Comparison of ENCODE assay signal across 8 cellular contexts in genomic region chr6:15893556-15894253, GRCh38.
DNase-seq lines count a peak whose midpoint lies in the region; ATAC-seq and TF ChIP-seq lines count a peak whose summit lies in the region.

No MANE protein-coding gene starts in this region.

- no peak overlapping the region for H3K4ac ChIP-seq in mesenchymal stem cell (ENCODE audit: low read depth in 1 of 2, low read length in 2 of 2)

- no peak overlapping the region for H2BK5ac ChIP-seq in mesenchymal stem cell (ENCODE audit: low read depth, low read length, poor library complexity, severe bottlenecking)

- no peaks in the 10 kb centered on the region for H3F3A ChIP-seq in Loucy (ENCODE audit: low read depth)

- H3K36me3 ChIP-seq in DND-41 (ENCODE audit: insufficient read depth, low read length) (no peaks in the 10 kb centered on the region), Loucy (ENCODE audit: insufficient read depth, low read length) (no peaks in the 10 kb centered on the region), mesenchymal stem cell (ENCODE audit: control insufficient read depth in 1 of 2, insufficient read depth in 2 of 2, low read depth in 1 of 2, low read length in 2 of 2) (no peaks in the 10 kb centered on the region)

- H3K9me3 ChIP-seq in DND-41 (ENCODE audit: insufficient read depth, low read length, severe bottlenecking) (no peaks in the 10 kb centered on the region), Loucy (ENCODE audit: insufficient read depth, low read depth, low read length) (peaks cover 11% of the 10 kb centered on the region), mesenchymal stem cell (ENCODE audit: control insufficient read depth, low read length) (no peaks in the 10 kb centered on the region)

- H2AFZ ChIP-seq in DND-41 (ENCODE audit: low read depth, low read length) = no peak overlapping the region
- H2AFZ ChIP-seq in Loucy (ENCODE audit: low read length) = no peak overlapping the region
- no peak overlapping the region for H2AFZ ChIP-seq in mesenchymal stem cell (ENCODE audit: low read depth, low read length)

- H3K14ac ChIP-seq in mesenchymal stem cell (ENCODE audit: low read length in 2 of 2) = no peak overlapping the region

- no peak overlapping the region for H3K27ac ChIP-seq in DND-41 (ENCODE audit: low read length)
- H3K27ac ChIP-seq in mesenchymal stem cell (ENCODE audit: low read length, poor library complexity, severe bottlenecking) = no peak overlapping the region

- H2BK12ac ChIP-seq in mesenchymal stem cell (ENCODE audit: low read length in 2 of 2) = no peak overlapping the region

- no peaks in the 10 kb centered on the region for H3K79me1 ChIP-seq in mesenchymal stem cell (replicated peaks; ENCODE audit: low read length, poor library complexity, severe bottlenecking)

- no peak overlapping the region for H2BK120ac ChIP-seq in mesenchymal stem cell (ENCODE audit: low read depth, low read length)

- H2BK15ac ChIP-seq in mesenchymal stem cell (ENCODE audit: low read depth, poor library complexity, severe bottlenecking) = no peak overlapping the region

- ATAC-seq in DND-41 (ENCODE audit: insufficient read depth, low read depth) (no peak), HG02610 (IDR thresholded peaks at IDR 0.05; ENCODE audit: unreplicated experiment) (no peak)

- no peak overlapping the region for H4K8ac ChIP-seq in mesenchymal stem cell (ENCODE audit: low read length)

- TF ChIP-seq CTCF in DND-41 (IDR thresholded peaks at IDR 0.05; ENCODE audit: borderline replicate concordance, extremely low read depth, low read length, poor library complexity, severe bottlenecking) (peak; percentile 55), Loucy (conservative IDR thresholded peaks at IDR 0.05; ENCODE audit: low read length) (peak; percentile 65), astrocyte of the spinal cord (IDR thresholded peaks at IDR 0.05; ENCODE audit: low read depth, low read length) (peak; percentile 42), GM20000 (IDR thresholded peaks at IDR 0.05; ENCODE audit: extremely low read depth, missing control alignments) (no peak)

- H3K79me2 ChIP-seq in DND-41 (ENCODE audit: insufficient read depth, low read length) (no peaks in the 10 kb centered on the region), Loucy (ENCODE audit: insufficient read depth, low read length) (no peaks in the 10 kb centered on the region)

- DNase-seq in DND-41 (no peak), astrocyte of the spinal cord (ENCODE audit: low read depth, low spot score) (peak; percentile 37), lung microvascular endothelial cell (ENCODE audit: low read depth in 2 of 2) (peak; percentile 40 to 67), COLO668 (lab: John Stamatoyannopoulos, UW; ENCODE audit: unreplicated experiment) (no peak), mesenchymal stem cell (no peak), GM20000 (ENCODE audit: low spot score) (no peak)

- H3K4me1 ChIP-seq in DND-41 (ENCODE audit: insufficient read depth, low read length) (no peaks in the 10 kb centered on the region), Loucy (ENCODE audit: insufficient read depth, low read length, poor library complexity, severe bottlenecking) (peaks cover 18% of the 10 kb centered on the region), mesenchymal stem cell (ENCODE audit: control insufficient read depth, insufficient read depth, low read depth, low read length) (no peaks in the 10 kb centered on the region)

- H3K4me2 ChIP-seq in DND-41 (ENCODE audit: insufficient read depth, low read length) (no peak overlapping the region), Loucy (ENCODE audit: low read depth, low read length, poor library complexity, severe bottlenecking) (no peak overlapping the region), mesenchymal stem cell (ENCODE audit: low read length, poor library complexity, severe bottlenecking) (no peak overlapping the region)

- H3K23ac ChIP-seq in mesenchymal stem cell (ENCODE audit: low read length in 2 of 2) = no peak overlapping the region

- 53% methylated on average over 4 of the region's 5 CpGs for WGBS in mesenchymal stem cell

- no peaks in the 10 kb centered on the region for H3K9me2 ChIP-seq in Loucy (replicated peaks; ENCODE audit: low read depth, low read length)

- no peaks in the 10 kb centered on the region for H4K20me1 ChIP-seq in DND-41 (ENCODE audit: insufficient read depth, low read length)
- H4K20me1 ChIP-seq in Loucy (ENCODE audit: insufficient read depth, low read length, poor library complexity, severe bottlenecking) = no peaks in the 10 kb centered on the region

- H2AK5ac ChIP-seq in mesenchymal stem cell (ENCODE audit: low read length, severe bottlenecking) = no peak overlapping the region

- in situ Hi-C loops in astrocyte of the spinal cord (cut with HindIII; ENCODE audit: low sequenced_read_pairs) = no loop called here

- H3K4me3 ChIP-seq in DND-41 (ENCODE audit: low read depth in 1 of 2, low read length in 2 of 2) (no peak overlapping the region), Loucy (ENCODE audit: low read length, poor library complexity, severe bottlenecking) (no peak overlapping the region), astrocyte of the spinal cord (ENCODE audit: low read depth, low read length) (no peak overlapping the region), mesenchymal stem cell (ENCODE audit: insufficient read depth in 1 of 2, low read depth in 1 of 2, low read length in 2 of 2) (no peak overlapping the region)

- H4K91ac ChIP-seq in mesenchymal stem cell (ENCODE audit: low read length) = no peak overlapping the region

- no peaks in the 10 kb centered on the region for H3K27me3 ChIP-seq in DND-41 (ENCODE audit: insufficient read depth, low read length, poor library complexity)
- no peaks in the 10 kb centered on the region for H3K27me3 ChIP-seq in Loucy (ENCODE audit: insufficient read depth, low read length, poor library complexity, severe bottlenecking)
- H3K27me3 ChIP-seq in mesenchymal stem cell (ENCODE audit: control insufficient read depth in 1 of 2, insufficient read depth in 1 of 2, low read length in 2 of 2) = no peaks in the 10 kb centered on the region

- H3K9ac ChIP-seq in DND-41 (ENCODE audit: low read depth, low read length) (no peak overlapping the region), Loucy (ENCODE audit: low read depth, low read length, poor library complexity, severe bottlenecking) (no peak overlapping the region), mesenchymal stem cell (ENCODE audit: low read length) (no peak overlapping the region)

- no peak overlapping the region for H3K18ac ChIP-seq in mesenchymal stem cell (ENCODE audit: low read depth in 1 of 2, low read length in 2 of 2)

Comparison
In these comparisons a context has a peak if more than half of its experiments do, and no peak if none do; other contexts are left out.
1. DNase-seq: peak in astrocyte of the spinal cord (single experiment) and lung microvascular endothelial cell (2 of 2); none in DND-41 (single experiment), COLO668 (single experiment), mesenchymal stem cell (single experiment) and GM20000 (single experiment).